In the genomic region with DNA sequence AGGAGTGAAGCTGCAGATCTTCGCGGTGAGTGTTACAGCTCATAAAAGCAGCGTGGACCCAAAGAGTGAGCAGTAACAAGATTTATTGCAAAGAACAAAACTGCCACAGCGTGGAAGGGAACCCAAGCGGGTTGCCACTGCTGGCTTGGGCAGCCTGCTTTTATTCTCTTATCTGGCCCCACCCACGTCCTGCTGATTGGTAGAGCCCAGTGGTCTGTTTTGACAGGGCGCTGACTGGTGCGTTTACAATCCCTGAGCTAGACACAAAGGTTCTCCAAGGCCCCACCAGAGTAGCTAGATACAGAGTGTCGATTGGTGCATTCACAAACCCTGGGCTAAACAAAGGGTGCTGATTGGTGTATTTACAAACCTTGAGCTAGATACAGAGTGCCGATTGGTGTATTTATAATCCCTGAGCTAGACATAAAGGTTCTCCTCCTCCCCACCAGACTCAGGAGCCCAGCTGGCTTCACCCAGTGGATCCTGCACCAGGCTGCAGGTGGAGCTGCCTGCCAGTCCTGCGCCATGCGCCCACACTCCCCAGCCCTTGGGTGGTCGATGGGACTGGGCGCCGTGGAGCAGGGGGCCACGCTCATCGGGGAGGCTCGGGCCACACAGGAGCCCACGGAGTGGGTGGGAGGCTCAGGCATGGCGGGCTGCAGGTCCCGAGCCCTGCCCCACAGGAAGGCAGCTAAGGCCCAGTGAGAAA, we compare ENCODE assay signal across 6 cellular contexts. TPM values are rescaled to one million over a fixed set of nuclear protein-coding genes. Genes with fewer than 3 reads are reported as not detected.
"Had no signal": no experiment of that assay in that cellular context is flagged by ENCODE, and none has a peak within 500 bp of the region (broad histone marks: within the 10 kb centered on the region; RNA-seq: fewer than 3 reads in every experiment).

No MANE protein-coding gene starts in this region.

RNA-seq across cellular contexts. Expression of gene CORT, which starts 23.9 kb away (rescaled TPM):
- total RNA-seq: gastroesophageal sphincter, kidney epithelial cell, left lobe of liver, lower leg skin, psoas muscle, subcutaneous adipose tissue had no signal
